In the genomic region with DNA sequence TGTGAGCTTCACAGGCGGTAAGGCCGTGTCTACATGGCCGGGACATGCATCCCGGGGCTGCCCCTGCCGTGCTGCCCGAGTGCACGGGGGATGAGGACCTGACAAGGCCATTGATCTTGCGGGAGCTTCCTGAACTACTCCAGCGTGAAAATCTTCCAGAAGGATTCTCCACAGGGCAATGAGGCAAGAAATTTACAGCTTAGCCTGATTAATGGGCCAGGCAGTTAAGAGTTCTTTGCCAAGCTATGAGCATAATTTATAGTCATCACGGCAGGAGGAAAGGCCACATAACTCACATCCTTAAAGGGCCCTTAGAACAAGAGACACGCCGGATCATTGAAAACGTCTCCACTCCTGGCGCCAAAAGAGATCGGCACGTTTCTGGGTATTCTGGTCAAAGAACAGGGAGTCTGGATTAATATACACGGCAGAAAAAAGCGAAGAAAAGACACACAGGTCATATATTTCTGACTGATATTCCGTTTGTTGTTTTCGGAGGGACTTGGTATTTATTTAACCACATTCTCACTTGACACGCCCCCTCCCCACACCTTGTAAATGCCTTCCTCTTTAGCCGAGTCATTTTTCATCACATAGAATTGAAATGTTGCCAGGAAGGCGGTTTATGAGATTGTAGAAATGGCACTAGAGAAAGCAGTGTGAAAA, we compare ENCODE assay signal across 1 cellular context.
TF ChIP-seq lines count a peak whose summit lies in the region.

No MANE protein-coding gene starts in this region.

TF ChIP-seq in HEK293, 187 proteins besides CTCF, POLR2A, EP300 and RAD21 (continued from another document and continues in another):
- TF ChIP-seq ZNF518A (tag by site-specific recombination; conservative IDR thresholded peaks at IDR 0.05; ENCODE audit: low read depth) (0 out of 2 replicates have a peak, but pooled peaks have one; percentile 15), ZNF394 (tag by site-specific recombination; IDR thresholded peaks at IDR 0.05; ENCODE audit: borderline replicate concordance) (peak; percentile 72), ZNF114 (tag by site-specific recombination; IDR thresholded peaks at IDR 0.05) (no peak), GFI1B (tag by site-specific recombination; IDR thresholded peaks at IDR 0.05) (no peak; the same call in 1 of the 2 replicates), ZSCAN16 (tag by site-specific recombination; IDR thresholded peaks at IDR 0.05) (no peak), ZNF747 (tag by site-specific recombination; IDR thresholded peaks at IDR 0.05) (no peak), ZFP3 (tag by site-specific recombination; IDR thresholded peaks at IDR 0.05; ENCODE audit: low read depth) (no peak), ZNF768 (tag by site-specific recombination; IDR thresholded peaks at IDR 0.05) (no peak), KLF10 (tag by site-specific recombination; IDR thresholded peaks at IDR 0.05) (peak; percentile 97), ZNF19 (tag by site-specific recombination; IDR thresholded peaks at IDR 0.05; ENCODE audit: low read depth) (0 out of 2 replicates have a peak, but pooled peaks have one; percentile 9), ZNF239 (tag by site-specific recombination; IDR thresholded peaks at IDR 0.05) (no peak), ZNF704 (tag by site-specific recombination; IDR thresholded peaks at IDR 0.05) (no peak), ZNF501 (tag by site-specific recombination; IDR thresholded peaks at IDR 0.05) (no peak), ZNF830 (tag by site-specific recombination; IDR thresholded peaks at IDR 0.05; ENCODE audit: low read depth) (no peak), KLF8 (tag by site-specific recombination; IDR thresholded peaks at IDR 0.05) (peak; percentile 72), ZNF585B (tag by site-specific recombination; IDR thresholded peaks at IDR 0.05) (no peak; the same call in 1 of the 2 replicates), ZSCAN4 (tag by site-specific recombination; IDR thresholded peaks at IDR 0.05) (no peak), WT1 (tag by site-specific recombination; IDR thresholded peaks at IDR 0.05) (peak; percentile 94), ZNF138 (tag by site-specific recombination; IDR thresholded peaks at IDR 0.05; ENCODE audit: borderline replicate concordance) (no peak), ZNF302 (tag by site-specific recombination; IDR thresholded peaks at IDR 0.05; ENCODE audit: low read depth) (no peak), ZBTB20 (tag by site-specific recombination; IDR thresholded peaks at IDR 0.05) (peak; percentile 47; the same call in 1 of the 2 replicates), ZNF354C (tag by site-specific recombination; IDR thresholded peaks at IDR 0.05; ENCODE audit: borderline replicate concordance, low read depth) (no peak), ZNF621 (tag by site-specific recombination; IDR thresholded peaks at IDR 0.05) (no peak), TRIM28 (IDR thresholded peaks at IDR 0.05; ENCODE audit: borderline replicate concordance, low read length) (peak; percentile 83), ZBTB11 (tag by site-specific recombination; conservative IDR thresholded peaks at IDR 0.05; ENCODE audit: low read depth) (0 out of 2 replicates have a peak, but pooled peaks have one; percentile 18), BCL11A (tag by site-specific recombination; IDR thresholded peaks at IDR 0.05; ENCODE audit: low read depth) (peak; percentile 53)
- TF ChIP-seq, protein P1, sequence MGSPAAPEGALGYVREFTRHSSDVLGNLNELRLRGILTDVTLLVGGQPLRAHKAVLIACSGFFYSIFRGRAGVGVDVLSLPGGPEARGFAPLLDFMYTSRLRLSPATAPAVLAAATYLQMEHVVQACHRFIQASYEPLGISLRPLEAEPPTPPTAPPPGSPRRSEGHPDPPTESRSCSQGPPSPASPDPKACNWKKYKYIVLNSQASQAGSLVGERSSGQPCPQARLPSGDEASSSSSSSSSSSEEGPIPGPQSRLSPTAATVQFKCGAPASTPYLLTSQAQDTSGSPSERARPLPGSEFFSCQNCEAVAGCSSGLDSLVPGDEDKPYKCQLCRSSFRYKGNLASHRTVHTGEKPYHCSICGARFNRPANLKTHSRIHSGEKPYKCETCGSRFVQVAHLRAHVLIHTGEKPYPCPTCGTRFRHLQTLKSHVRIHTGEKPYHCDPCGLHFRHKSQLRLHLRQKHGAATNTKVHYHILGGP (tag by site-specific recombination; IDR thresholded peaks at IDR 0.05): peak; percentile 38; the same call in 1 of the 2 replicates
- TF ChIP-seq, protein P2, sequence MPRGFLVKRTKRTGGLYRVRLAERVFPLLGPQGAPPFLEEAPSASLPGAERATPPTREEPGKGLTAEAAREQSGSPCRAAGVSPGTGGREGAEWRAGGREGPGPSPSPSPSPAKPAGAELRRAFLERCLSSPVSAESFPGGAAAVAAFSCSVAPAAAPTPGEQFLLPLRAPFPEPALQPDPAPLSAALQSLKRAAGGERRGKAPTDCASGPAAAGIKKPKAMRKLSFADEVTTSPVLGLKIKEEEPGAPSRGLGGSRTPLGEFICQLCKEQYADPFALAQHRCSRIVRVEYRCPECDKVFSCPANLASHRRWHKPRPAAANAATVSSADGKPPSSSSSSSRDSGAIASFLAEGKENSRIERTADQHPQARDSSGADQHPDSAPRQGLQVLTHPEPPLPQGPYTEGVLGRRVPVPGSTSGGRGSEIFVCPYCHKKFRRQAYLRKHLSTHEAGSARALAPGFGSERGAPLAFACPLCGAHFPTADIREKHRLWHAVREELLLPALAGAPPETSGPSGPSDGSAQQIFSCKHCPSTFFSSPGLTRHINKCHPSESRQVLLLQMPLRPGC (tag by site-specific recombination; IDR thresholded peaks at IDR 0.05): peak; percentile 64
- TF ChIP-seq, protein P3, sequence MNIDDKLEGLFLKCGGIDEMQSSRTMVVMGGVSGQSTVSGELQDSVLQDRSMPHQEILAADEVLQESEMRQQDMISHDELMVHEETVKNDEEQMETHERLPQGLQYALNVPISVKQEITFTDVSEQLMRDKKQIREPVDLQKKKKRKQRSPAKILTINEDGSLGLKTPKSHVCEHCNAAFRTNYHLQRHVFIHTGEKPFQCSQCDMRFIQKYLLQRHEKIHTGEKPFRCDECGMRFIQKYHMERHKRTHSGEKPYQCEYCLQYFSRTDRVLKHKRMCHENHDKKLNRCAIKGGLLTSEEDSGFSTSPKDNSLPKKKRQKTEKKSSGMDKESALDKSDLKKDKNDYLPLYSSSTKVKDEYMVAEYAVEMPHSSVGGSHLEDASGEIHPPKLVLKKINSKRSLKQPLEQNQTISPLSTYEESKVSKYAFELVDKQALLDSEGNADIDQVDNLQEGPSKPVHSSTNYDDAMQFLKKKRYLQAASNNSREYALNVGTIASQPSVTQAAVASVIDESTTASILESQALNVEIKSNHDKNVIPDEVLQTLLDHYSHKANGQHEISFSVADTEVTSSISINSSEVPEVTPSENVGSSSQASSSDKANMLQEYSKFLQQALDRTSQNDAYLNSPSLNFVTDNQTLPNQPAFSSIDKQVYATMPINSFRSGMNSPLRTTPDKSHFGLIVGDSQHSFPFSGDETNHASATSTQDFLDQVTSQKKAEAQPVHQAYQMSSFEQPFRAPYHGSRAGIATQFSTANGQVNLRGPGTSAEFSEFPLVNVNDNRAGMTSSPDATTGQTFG (tag by site-specific recombination; IDR thresholded peaks at IDR 0.05; ENCODE audit: borderline replicate concordance): no peak
- TF ChIP-seq, protein P4, sequence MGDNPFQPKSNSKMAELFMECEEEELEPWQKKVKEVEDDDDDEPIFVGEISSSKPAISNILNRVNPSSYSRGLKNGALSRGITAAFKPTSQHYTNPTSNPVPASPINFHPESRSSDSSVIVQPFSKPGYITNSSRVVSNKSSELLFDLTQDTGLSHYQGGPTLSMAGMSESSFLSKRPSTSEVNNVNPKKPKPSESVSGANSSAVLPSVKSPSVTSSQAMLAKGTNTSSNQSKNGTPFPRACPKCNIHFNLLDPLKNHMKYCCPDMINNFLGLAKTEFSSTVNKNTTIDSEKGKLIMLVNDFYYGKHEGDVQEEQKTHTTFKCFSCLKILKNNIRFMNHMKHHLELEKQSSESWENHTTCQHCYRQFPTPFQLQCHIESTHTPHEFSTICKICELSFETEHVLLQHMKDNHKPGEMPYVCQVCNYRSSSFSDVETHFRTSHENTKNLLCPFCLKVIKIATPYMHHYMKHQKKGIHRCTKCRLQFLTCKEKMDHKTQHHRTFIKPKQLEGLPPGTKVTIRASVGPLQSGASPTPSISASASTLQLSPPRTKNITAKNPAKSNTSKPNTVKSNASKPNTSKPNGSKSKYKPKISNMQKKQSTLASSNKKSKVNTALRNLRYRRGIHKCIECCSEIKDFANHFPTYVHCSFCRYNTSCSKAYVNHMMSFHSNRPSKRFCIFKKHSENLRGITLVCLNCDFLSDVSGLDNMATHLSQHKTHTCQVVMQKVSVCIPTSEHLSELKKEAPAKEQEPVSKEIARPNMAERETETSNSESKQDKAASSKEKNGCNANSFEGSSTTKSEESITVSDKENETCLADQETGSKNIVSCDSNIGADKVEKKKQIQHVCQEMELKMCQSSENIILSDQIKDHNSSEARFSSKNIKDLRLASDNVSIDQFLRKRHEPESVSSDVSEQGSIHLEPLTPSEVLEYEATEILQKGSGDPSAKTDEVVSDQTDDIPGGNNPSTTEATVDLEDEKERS (tag by site-specific recombination; IDR thresholded peaks at IDR 0.05): no peak
